Comparison of ENCODE assay signal across 24 cellular contexts in the genomic region with DNA sequence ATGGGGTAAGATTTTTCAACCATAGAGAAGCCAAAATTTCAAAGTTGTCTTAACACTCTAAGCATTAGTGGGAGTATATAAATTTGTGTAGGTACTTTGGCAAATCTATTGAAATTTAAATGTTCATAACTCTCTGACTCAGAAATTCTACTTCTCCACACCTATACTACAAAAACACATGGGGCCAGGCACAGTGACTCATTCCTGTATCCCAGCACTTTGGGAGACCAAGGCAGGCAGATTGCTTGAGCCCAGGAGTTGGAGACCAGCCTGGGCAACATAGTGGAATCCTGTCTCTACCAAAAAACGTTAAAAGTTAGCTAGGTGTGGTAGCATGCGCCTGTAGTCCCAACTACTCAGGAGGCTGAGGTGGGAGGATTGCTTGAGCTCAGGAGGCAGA.
"Had no signal": no experiment of that assay in that cellular context is flagged by ENCODE, and none has a peak within 500 bp of the region (broad histone marks: within the 10 kb centered on the region; RNA-seq: fewer than 3 reads in every experiment).

No MANE protein-coding gene starts in this region.

- H3K36me3 ChIP-seq: left lung, ovary, right atrium auricular region, right lobe of liver, tibial nerve, vagina had no signal

- DNase-seq: hypothalamus; immature natural killer cell; kidney; left colon; left lung; midbrain; mucosa of descending colon; naive thymus-derived CD4-positive, alpha-beta T cell; ovary; right lobe of liver; stimulated activated CD4-positive, alpha-beta T cell treated with anti-CD3 and anti-CD28 coated beads, Interleukin-1b, Interleukin-23, amount 100 ng/mL, for 48 hours; stimulated activated CD4-positive, alpha-beta T cell treated with anti-CD3 and anti-CD28 coated beads, Interleukin-2, amount 100 ng/mL, for 48 hours; stimulated activated CD4-positive, alpha-beta T cell treated with anti-CD3 and anti-CD28 coated beads, Interleukin-4, amount 100 ng/mL, for 4 hours; stimulated activated CD8-positive, alpha-beta memory T cell treated with anti-CD3 and anti-CD28 coated beads, Interleukin-4, amount 100 ng/mL, for 48 hours; stimulated activated naive CD4-positive, alpha-beta T cell treated with Interleukin-2 at 50 U/mL for 16 hours; stimulated activated naive CD8-positive, alpha-beta T cell treated with anti-CD3 and anti-CD28 coated beads, Interleukin-15, amount 100 ng/mL, for 72 hours; substantia nigra had no signal

- H3K27ac ChIP-seq: left lung, ovary, right atrium auricular region, right lobe of liver, tibial nerve, vagina had no signal

- H3K4me3 ChIP-seq: left lung, lung, mucosa of descending colon, ovary, right atrium auricular region, right lobe of liver, smooth muscle cell, tibial nerve, vagina had no signal

- H3K27me3 ChIP-seq: left lung, ovary, right atrium auricular region, right lobe of liver, vagina had no signal

- H3K4me2 ChIP-seq: smooth muscle cell had no signal

- H3K4me1 ChIP-seq: left lung, right atrium auricular region, right lobe of liver, tibial nerve, vagina had no signal

- ATAC-seq: left colon; left lung; mucosa of descending colon; naive thymus-derived CD4-positive, alpha-beta T cell; natural killer cell treated with Interleukin-12 subunit alpha and Interleukin-12 subunit beta and Interleukin-15 and Interleukin-18, amount 100 ng/mL, for 72 hours; right lobe of liver; stimulated activated memory B cell treated with anti-CD40 and anti-IgM and Interleukin-4, amounts not matched to agents 10 μg/mL and 1 μg/mL and 100 μg/mL, for 72 hours; stimulated activated naive CD8-positive, alpha-beta T cell treated with anti-CD3 and anti-CD28 coated beads, Interleukin-15, amount 100 ng/mL, for 72 hours had no signal

- H3K9me3 ChIP-seq: left lung, mucosa of descending colon, ovary, right atrium auricular region, right lobe of liver, tibial nerve, vagina had no signal
